In the genomic region with DNA sequence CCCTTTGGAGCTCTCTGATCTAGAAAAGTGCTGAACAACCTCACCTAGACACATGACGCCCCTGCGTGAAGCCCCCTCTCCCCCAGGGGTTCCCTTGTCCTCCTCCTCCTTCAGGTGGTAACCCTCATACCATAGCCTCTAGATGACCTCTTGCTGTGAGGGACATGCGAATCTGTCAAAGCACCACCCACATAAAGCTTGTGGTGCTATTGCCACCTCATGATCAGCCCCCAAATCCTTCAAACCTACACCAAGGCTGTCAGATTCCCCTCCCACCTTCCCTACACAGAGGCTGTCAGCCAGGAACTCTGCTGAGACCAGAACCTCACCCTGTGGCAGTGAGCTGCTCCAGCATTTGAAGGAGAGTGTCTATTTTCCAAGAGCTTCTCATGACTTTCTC, we compare ENCODE assay signal across 28 cellular contexts. TPM values are rescaled to one million over a fixed set of nuclear protein-coding genes. Genes with fewer than 3 reads are reported as not detected.
"Had no signal": no experiment of that assay in that cellular context is flagged by ENCODE, and none has a peak within 500 bp of the region (broad histone marks: within the 10 kb centered on the region; RNA-seq: fewer than 3 reads in every experiment).

No MANE protein-coding gene starts in this region.

- H3K4me3 Mint-ChIP-seq: activated CD8-positive, alpha-beta T cell treated with anti-CD3 and anti-CD28 coated beads, Interleukin-2, amount 10 ng/mL, durations not matched to agents 7 days and 5 days; activated naive CD8-positive, alpha-beta T cell treated with anti-CD3 and anti-CD28 coated beads, Interleukin-2, amount 50 U/mL, for 24 hours; activated T-cell treated with anti-CD3 and anti-CD28 coated beads, Interleukin-2, amount 50 U/mL, for 4 hours; brain; T-helper 2 cell treated with Interferon-gamma antibody and Interleukin-4, amounts not matched to agents 5 μg/mL and 100 μg/mL, for 36 hours; WTC11 had no signal

- H3K27ac Mint-ChIP-seq: activated CD8-positive, alpha-beta T cell treated with anti-CD3 and anti-CD28 coated beads, Interleukin-2, amount 10 ng/mL, durations not matched to agents 7 days and 5 days; activated naive CD4-positive, alpha-beta T cell treated with anti-CD3 and anti-CD28 coated beads, Interleukin-2, amount 50 U/mL, for 72 hours; activated naive CD8-positive, alpha-beta T cell treated with anti-CD3 and anti-CD28 coated beads, Interleukin-2, amount 50 U/mL, for 24 hours; brain; T-helper 2 cell treated with Interferon-gamma antibody and Interleukin-4, amounts not matched to agents 5 μg/mL and 100 μg/mL, for 36 hours; WTC11 had no signal

- ATAC-seq: activated CD8-positive, alpha-beta T cell treated with anti-CD3 and anti-CD28 coated beads, Interleukin-2, amount 10 ng/mL, durations not matched to agents 7 days and 5 days; activated naive CD4-positive, alpha-beta T cell treated with anti-CD3 and anti-CD28 coated beads, Interleukin-2, amount 50 U/mL, for 72 hours; activated naive CD8-positive, alpha-beta T cell treated with anti-CD3 and anti-CD28 coated beads, Interleukin-2, amount 50 U/mL, for 24 hours; activated T-cell treated with anti-CD3 and anti-CD28 coated beads, Interleukin-2, amount 50 U/mL, for 4 hours; K562; PC-3; SK-N-SH treated with all-trans-retinoic acid at 6 μM for 48 hours; WTC11 had no signal

- H3K36me3 ChIP-seq: SJSA1 had no signal

- H3K9me3 Mint-ChIP-seq: activated naive CD8-positive, alpha-beta T cell treated with anti-CD3 and anti-CD28 coated beads, Interleukin-2, amount 50 U/mL, for 24 hours; activated T-cell treated with anti-CD3 and anti-CD28 coated beads, Interleukin-2, amount 50 U/mL, for 4 hours; T-helper 2 cell treated with Interferon-gamma antibody and Interleukin-4, amounts not matched to agents 5 μg/mL and 100 μg/mL, for 36 hours had no signal

- H3K27ac ChIP-seq: SJSA1 had no signal

- H3K4me1 ChIP-seq: SJSA1 had no signal

- H3K4me1 Mint-ChIP-seq: activated naive CD8-positive, alpha-beta T cell treated with anti-CD3 and anti-CD28 coated beads, Interleukin-2, amount 50 U/mL, for 24 hours; WTC11 had no signal

- H3K27me3 ChIP-seq: SJSA1 had no signal

- H3K4me3 ChIP-seq: K562, SJSA1 had no signal

- DNase-seq: activated CD4-positive, alpha-beta T cell treated with anti-CD3 and anti-CD28 coated beads for 48 hours; activated CD4-positive, alpha-beta T cell treated with anti-CD3 and anti-CD28 coated beads, Interleukin-2, amount 50 U/mL, for 4 hours; activated CD4-positive, CD25-positive, alpha-beta regulatory T cell treated with anti-CD3 and anti-CD28 coated beads, Interleukin-2, amount 50 U/mL, for 72 hours; activated CD8-positive, alpha-beta T cell treated with anti-CD3 and anti-CD28 coated beads, Interleukin-2, amount 10 ng/mL, durations not matched to agents 7 days and 5 days; activated effector memory CD4-positive, alpha-beta T cell treated with anti-CD3 and anti-CD28 coated beads, Interleukin-2, amount 50 U/mL, for 16 hours; activated naive CD4-positive, alpha-beta T cell treated with Interleukin-2 at 50 U/mL for 16 hours; activated naive CD8-positive, alpha-beta T cell treated with anti-CD3 and anti-CD28 coated beads, Interleukin-2, amount 50 U/mL, for 24 hours; activated T-cell treated with anti-CD3 and anti-CD28 coated beads, Interleukin-2, amount 50 U/mL, for 4 hours; amniotic stem cell; Karpas-422; MM.1S; NCI-H1105; NCI-H1436 treated with DMSO at 0.1 percent for 48 hours; NCI-H187; NCI-H2081; NCI-H524; PC-3; SHP77; SW 1271 had no signal

- H3K36me3 Mint-ChIP-seq: activated naive CD4-positive, alpha-beta T cell treated with anti-CD3 and anti-CD28 coated beads, Interleukin-2, amount 50 U/mL, for 72 hours; brain; WTC11 had no signal

- H3K9me3 ChIP-seq: SJSA1 had no signal

RNA-seq across cellular contexts. Expression of gene TEX51, which starts 43.1 kb away (rescaled TPM):
- total RNA-seq: activated CD8-positive, alpha-beta T cell treated with anti-CD3 and anti-CD28 coated beads, Interleukin-2, amount 10 ng/mL, durations not matched to agents 7 days and 5 days; activated naive CD4-positive, alpha-beta T cell treated with anti-CD3 and anti-CD28 coated beads, Interleukin-2, amount 50 U/mL, for 72 hours; activated T-cell treated with anti-CD3 and anti-CD28 coated beads, Interleukin-2, amount 50 U/mL, for 4 hours; astrocyte; K562; PC-3; SJSA1; T-helper 1 cell treated with Interleukin-12 subunit alpha and Interleukin-12 subunit beta and Interleukin-4 antibody, amounts not matched to agents 30 ng/mL and 1 ng/mL, for 36 hours; WTC11 had no signal
- polyA plus RNA-seq: K562 had no signal
